8 cellular contexts compared by ENCODE assay signal in genomic region chr10:132902656-132903575, GRCh38. TPM values are rescaled to one million over a fixed set of nuclear protein-coding genes. Genes with fewer than 3 reads are reported as not detected.
DNase-seq lines count a peak whose midpoint lies in the region; ATAC-seq and TF ChIP-seq lines count a peak whose summit lies in the region.
"Not testable (repeated sequence)": the region's sequence is repeated elsewhere in the genome, so short reads cannot be mapped to it uniquely, and the experiment has no call there.
"Had no signal": no experiment of that assay in that cellular context is flagged by ENCODE, and none has a peak within 500 bp of the region (broad histone marks: within the 10 kb centered on the region; RNA-seq: fewer than 3 reads in every experiment).

No MANE protein-coding gene starts in this region.

- not testable (repeated sequence) for H3K9me3 ChIP-seq in PC-9 (ENCODE audit: insufficient read depth, low read depth); esophagus squamous epithelium
- peaks cover 0 to 25% (median 4%) of the 10 kb centered on the region in 8 donors for H3K9me3 ChIP-seq in spleen

- peaks cover 22% of the 10 kb centered on the region for H3K4me1 Mint-ChIP-seq in MCF 10A (ENCODE audit: insufficient read depth, unreplicated experiment)
- H3K4me1 Mint-ChIP-seq in natural killer cell treated with Interleukin-12 subunit alpha and Interleukin-12 subunit beta and Interleukin-15 and Interleukin-18, amount 100 ng/mL, for 72 hours (ENCODE audit: low read depth in 2 of 2) = peaks cover 8 to 11% of the 10 kb centered on the region in 2 donors

- not testable (repeated sequence) for H3K4me1 ChIP-seq in PC-9 (replicated peaks; ENCODE audit: insufficient read depth); spleen
- peaks cover 0 to 43% (median 4%) of the 10 kb centered on the region in 3 donors for H3K4me1 ChIP-seq in esophagus squamous epithelium

- H3K9me2 ChIP-seq in PC-9 (ENCODE audit: insufficient read depth) = not testable (repeated sequence)

- peak; percentile 28 for DNase-seq in Daoy (ENCODE audit: low read depth)
- DNase-seq in PC-9 = peak; percentile 47 to 52
- peak; percentile 27 for DNase-seq in MCF 10A (ENCODE audit: unreplicated experiment)
- DNase-seq in esophagus squamous epithelium (lab: John Stamatoyannopoulos, UW) = not testable (repeated sequence)
- DNase-seq in left ventricle myocardium superior = peak; percentile 3
- peak; percentile 54 for DNase-seq in natural killer cell treated with Interleukin-12 subunit alpha and Interleukin-12 subunit beta and Interleukin-15 and Interleukin-18, amount 100 ng/mL, for 72 hours (ENCODE audit: low spot score)
- peak; percentile 42 for DNase-seq in spleen

- not testable (repeated sequence) for H3K27me3 Mint-ChIP-seq in MCF 10A (ENCODE audit: insufficient read depth, unreplicated experiment)
- H3K27me3 Mint-ChIP-seq in natural killer cell treated with Interleukin-12 subunit alpha and Interleukin-12 subunit beta and Interleukin-15 and Interleukin-18, amount 100 ng/mL, for 72 hours = peaks cover 14 to 36% of the 10 kb centered on the region in 2 donors

- not testable (repeated sequence) for H3K4me3 ChIP-seq in PC-9, spleen
- peak overlapping the region in 3 of 4 donors; percentile 10 to 31 (median 24) for H3K4me3 ChIP-seq in esophagus squamous epithelium

- H3K27ac Mint-ChIP-seq in MCF 10A (ENCODE audit: low read depth, unreplicated experiment) = peak overlapping the region; percentile 86
- H3K27ac Mint-ChIP-seq in natural killer cell treated with Interleukin-12 subunit alpha and Interleukin-12 subunit beta and Interleukin-15 and Interleukin-18, amount 100 ng/mL, for 72 hours = not testable (repeated sequence)

- 0 out of 2 replicates have a peak overlapping the region, but pooled peaks have one; percentile 16 for H3K4me2 ChIP-seq in PC-9

- H3K27me3 ChIP-seq in PC-9 (ENCODE audit: insufficient read depth, low read depth) (peaks cover 22% of the 10 kb centered on the region; the same call in 1 of the 2 replicates), esophagus squamous epithelium (peaks cover 0 to 19% (median 0%) of the 10 kb centered on the region in 4 donors), spleen (replicated peaks in 1 of 7) (peaks cover 0 to 58% (median 0%) of the 10 kb centered on the region in 7 donors)

- not testable (repeated sequence) for H4K20me1 ChIP-seq in PC-9 (ENCODE audit: insufficient read depth)

- TF ChIP-seq CTCF in PC-9 (conservative IDR thresholded peaks at IDR 0.05); MCF 10A (IDR thresholded peaks at IDR 0.05; ENCODE audit: unreplicated experiment); esophagus squamous epithelium (IDR thresholded peaks at IDR 0.05); spleen (IDR thresholded peaks at IDR 0.05 in 8 of 11, conservative IDR thresholded peaks at IDR 0.05 in 3 of 11): not testable (repeated sequence)

- WGBS in esophagus squamous epithelium, 2 donors = 34 to 55% methylated on average over 17 to 19 of the region's 19 CpGs
- WGBS in spleen, 5 donors = 82 to 88% (median 86%) methylated on average over 19 of the region's 19 CpGs

- CTCF ChIA-PET in PC-9 (lab: Charles Lee) = interaction anchor here (0.7 kb wide), 1 partner anchor 249 kb away, joined by 4 read pairs; no protein-coding TSS in a partner anchor
- CTCF ChIA-PET in MCF 10A (lab: Yijun Ruan, JAX) = interaction anchor here (0.5 to 3.5 kb wide), 21 partner anchors 10 to 593 kb away, joined by 3 to 14 read pairs (median 4); no protein-coding TSS in a partner anchor

- POLR2A ChIA-PET in PC-9 (lab: Charles Lee; ENCODE audit: unreplicated experiment) = interaction anchor here (0.7 kb wide), 2 partner anchors 74 to 421 kb away, joined by 3 to 4 read pairs; no protein-coding TSS in a partner anchor
- POLR2A ChIA-PET in MCF 10A (lab: Yijun Ruan, JAX) = interaction anchor here (0.5 to 2.3 kb wide), 15 partner anchors 9 to 485 kb away, joined by 3 to 9 read pairs (median 4); no protein-coding TSS in a partner anchor

- not testable (repeated sequence) for H2AFZ ChIP-seq in PC-9

- peak in 1 of 4 donors; percentile 27 for TF ChIP-seq POLR2A in esophagus squamous epithelium (IDR thresholded peaks at IDR 0.05)
- not testable (repeated sequence) for TF ChIP-seq POLR2A in spleen (IDR thresholded peaks at IDR 0.05)

- peak overlapping the region; percentile 77 for H3K4me3 Mint-ChIP-seq in MCF 10A (ENCODE audit: unreplicated experiment)
- H3K4me3 Mint-ChIP-seq in natural killer cell treated with Interleukin-12 subunit alpha and Interleukin-12 subunit beta and Interleukin-15 and Interleukin-18, amount 100 ng/mL, for 72 hours = not testable (repeated sequence)

- H3K9me3 Mint-ChIP-seq in MCF 10A (ENCODE audit: unreplicated experiment); natural killer cell treated with Interleukin-12 subunit alpha and Interleukin-12 subunit beta and Interleukin-15 and Interleukin-18, amount 100 ng/mL, for 72 hours: not testable (repeated sequence)

- not testable (repeated sequence) for BruUV-seq in PC-9 (replicated peaks; lab: Mats Ljungman, UMichigan); MCF 10A (replicated peaks; lab: Mats Ljungman, UMichigan)

- not testable (repeated sequence) for H3K36me3 ChIP-seq in PC-9 (ENCODE audit: low read depth); esophagus squamous epithelium; spleen

- peak overlapping the region; percentile 43; the same call in 1 of the 2 replicates for H3K27ac ChIP-seq in PC-9
- peak overlapping the region; percentile 85 to 94 (median 88) for H3K27ac ChIP-seq in esophagus squamous epithelium
- H3K27ac ChIP-seq in spleen = not testable (repeated sequence)

- H3K36me3 Mint-ChIP-seq in MCF 10A (ENCODE audit: insufficient read depth, unreplicated experiment); natural killer cell treated with Interleukin-12 subunit alpha and Interleukin-12 subunit beta and Interleukin-15 and Interleukin-18, amount 100 ng/mL, for 72 hours: not testable (repeated sequence)

- H3F3A ChIP-seq in PC-9 (ENCODE audit: insufficient read depth, low read depth) = not testable (repeated sequence)

- not testable (repeated sequence) for H3K79me2 ChIP-seq in PC-9 (ENCODE audit: low read depth)

- intact Hi-C loops in PC-9 (cut with micrococcal nuclease; ENCODE audit: unreplicated experiment) = loop anchor here (10.0 kb wide), 1 partner anchor 422 kb away; no protein-coding TSS in a partner anchor
- intact Hi-C loops in MCF 10A (cut with micrococcal nuclease) = loop anchor here (2.0 to 10.0 kb wide), 4 partner anchors 66 to 622 kb away; partner anchors contain the start of genes CYP2E1, TUBGCP2 and ZNF511
- intact Hi-C loops in esophagus squamous epithelium (cut with DNase I); left ventricle myocardium superior (cut with micrococcal nuclease); spleen (cut with DNase I; ENCODE audit: low total_unique reads): not testable (repeated sequence)

- not testable (repeated sequence) for ATAC-seq in left ventricle myocardium superior; natural killer cell treated with Interleukin-12 subunit alpha and Interleukin-12 subunit beta and Interleukin-15 and Interleukin-18, amount 100 ng/mL, for 72 hours

RNA-seq across cellular contexts. Expression of gene CFAP46, which starts 39.5 kb away (rescaled TPM):
- 3.9 and 4.4 TPM in 2 replicates for total RNA-seq in Daoy (2014; rRNA removed; shearing (Covaris generic))
- not detected in 2 replicates for total RNA-seq in PC-9 (2021)
- total RNA-seq in MCF 10A (2022) = 0.12 and 0.33 TPM in 2 replicates
- under 1 TPM; 0.19 to 0.92 (median 0.54) TPM for total RNA-seq in esophagus squamous epithelium
- total RNA-seq in left ventricle myocardium superior = 1.5 TPM
- under 1 TPM in 1 of 2 donors, not detected in 1; 0.19 TPM for total RNA-seq in natural killer cell treated with Interleukin-12 subunit alpha and Interleukin-12 subunit beta and Interleukin-15 and Interleukin-18, amount 100 ng/mL, for 72 hours
- 1 to 10 TPM in 1 of 7 donors, under 1 TPM in 5, not detected in 1; 0.09 to 1.1 (median 0.45) TPM for total RNA-seq in spleen
- under 1 TPM in 2 of 3 donors, not detected in 1; 0.03 to 0.08 TPM for polyA plus RNA-seq in spleen
- total RNA-seq: Calu3 had no signal
